In the genomic region with DNA sequence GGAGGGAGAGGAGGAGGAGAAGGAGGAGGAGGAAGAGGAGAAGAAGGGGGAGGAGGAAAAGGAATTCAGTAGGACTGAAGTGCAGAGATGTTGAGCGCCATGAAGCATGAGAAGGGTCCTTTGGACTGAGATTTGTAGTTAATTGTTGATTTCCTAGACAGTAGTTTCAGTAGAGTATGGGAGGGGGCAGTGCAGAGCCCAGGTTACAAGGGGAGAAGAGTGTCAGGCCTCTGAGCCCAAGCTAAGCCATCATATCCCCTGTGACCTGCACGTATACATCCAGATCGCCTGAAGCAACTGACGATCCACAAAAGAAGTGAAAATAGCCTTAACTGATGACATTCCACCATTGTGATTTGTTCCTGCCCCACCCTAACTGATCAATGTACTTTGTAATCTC, we compare ENCODE assay signal across 3 cellular contexts. TPM values are rescaled to one million over a fixed set of nuclear protein-coding genes. Genes with fewer than 3 reads are reported as not detected.
"Had no signal": no experiment of that assay in that cellular context is flagged by ENCODE, and none has a peak within 500 bp of the region (broad histone marks: within the 10 kb centered on the region; RNA-seq: fewer than 3 reads in every experiment).

No MANE protein-coding gene starts in this region.

RNA-seq across cellular contexts. Expression of a gene that starts 43.4 kb away (rescaled TPM):
- total RNA-seq: IMR-90, M059J, OCI-LY7 had no signal
